ENCODE assay signal across 16 cellular contexts in genomic region chr4:45438047-45438446, GRCh38.
"Had no signal": no experiment of that assay in that cellular context is flagged by ENCODE, and none has a peak within 500 bp of the region (broad histone marks: within the 10 kb centered on the region; RNA-seq: fewer than 3 reads in every experiment).

No MANE protein-coding gene starts in this region.

- H3K36me3 ChIP-seq: ascending aorta, left lung, neural progenitor cell, pancreas, tibial artery, uterus had no signal

- H3K9ac ChIP-seq: neural progenitor cell had no signal

- H3K4me3 ChIP-seq: ascending aorta, left lung, neural progenitor cell, pancreas, smooth muscle cell, tibial artery, uterus had no signal

- H3K27ac ChIP-seq: ascending aorta, left lung, neural progenitor cell, pancreas, tibial artery, uterus had no signal

- H3K36me3 Mint-ChIP-seq: activated naive CD8-positive, alpha-beta T cell treated with anti-CD3 and anti-CD28 coated beads for 36 hours; immature natural killer cell; neural progenitor cell had no signal

- H3K27me3 ChIP-seq: ascending aorta, left lung, neural progenitor cell, pancreas, tibial artery, uterus had no signal

- H3K4me1 Mint-ChIP-seq: activated CD4-positive, alpha-beta memory T cell treated with anti-CD3 and anti-CD28 coated beads, Interleukin-2, amount 10 ng/mL, durations not matched to agents 7 days and 5 days; activated naive CD8-positive, alpha-beta T cell treated with anti-CD3 and anti-CD28 coated beads for 36 hours; central memory CD8-positive, alpha-beta T cell; immature natural killer cell; neural progenitor cell had no signal

- H3K27me3 Mint-ChIP-seq: activated CD4-positive, alpha-beta memory T cell treated with anti-CD3 and anti-CD28 coated beads, Interleukin-2, amount 10 ng/mL, durations not matched to agents 7 days and 5 days; activated naive CD8-positive, alpha-beta T cell treated with anti-CD3 and anti-CD28 coated beads for 36 hours; central memory CD8-positive, alpha-beta T cell; effector memory CD8-positive, alpha-beta T cell had no signal

- H3K27ac Mint-ChIP-seq: activated CD4-positive, alpha-beta memory T cell treated with anti-CD3 and anti-CD28 coated beads, Interleukin-2, amount 10 ng/mL, durations not matched to agents 7 days and 5 days; activated naive CD8-positive, alpha-beta T cell treated with anti-CD3 and anti-CD28 coated beads for 36 hours; effector memory CD8-positive, alpha-beta T cell; immature natural killer cell; neural progenitor cell had no signal

- H2AFZ ChIP-seq: neural progenitor cell had no signal

- ATAC-seq: effector memory CD8-positive, alpha-beta T cell; left lung; pancreas had no signal

- H3K9me3 ChIP-seq: ascending aorta, left lung, pancreas, tibial artery, uterus had no signal

- H3K4me2 ChIP-seq: neural progenitor cell, smooth muscle cell had no signal

- DNase-seq: activated CD4-positive, alpha-beta memory T cell treated with anti-CD3 and anti-CD28 coated beads, Interleukin-2, amount 10 ng/mL, durations not matched to agents 7 days and 5 days; activated gamma-delta T cell; activated naive CD8-positive, alpha-beta T cell treated with anti-CD3 and anti-CD28 coated beads for 36 hours; activated T-cell treated with anti-CD3 and anti-CD28 coated beads, Interleukin-2, amount 50 U/mL, for 48 hours; effector memory CD8-positive, alpha-beta T cell; immature natural killer cell; left lung; pancreas; retina; SW 1271; tibial artery; uterus had no signal

- H3K4me3 Mint-ChIP-seq: activated CD4-positive, alpha-beta memory T cell treated with anti-CD3 and anti-CD28 coated beads, Interleukin-2, amount 10 ng/mL, durations not matched to agents 7 days and 5 days; activated naive CD8-positive, alpha-beta T cell treated with anti-CD3 and anti-CD28 coated beads for 36 hours; central memory CD8-positive, alpha-beta T cell; effector memory CD8-positive, alpha-beta T cell; immature natural killer cell; neural progenitor cell had no signal

- H3K9me3 Mint-ChIP-seq: neural progenitor cell had no signal

- H3K4me1 ChIP-seq: ascending aorta, left lung, neural progenitor cell, pancreas, tibial artery, uterus had no signal
